In the genomic region with DNA sequence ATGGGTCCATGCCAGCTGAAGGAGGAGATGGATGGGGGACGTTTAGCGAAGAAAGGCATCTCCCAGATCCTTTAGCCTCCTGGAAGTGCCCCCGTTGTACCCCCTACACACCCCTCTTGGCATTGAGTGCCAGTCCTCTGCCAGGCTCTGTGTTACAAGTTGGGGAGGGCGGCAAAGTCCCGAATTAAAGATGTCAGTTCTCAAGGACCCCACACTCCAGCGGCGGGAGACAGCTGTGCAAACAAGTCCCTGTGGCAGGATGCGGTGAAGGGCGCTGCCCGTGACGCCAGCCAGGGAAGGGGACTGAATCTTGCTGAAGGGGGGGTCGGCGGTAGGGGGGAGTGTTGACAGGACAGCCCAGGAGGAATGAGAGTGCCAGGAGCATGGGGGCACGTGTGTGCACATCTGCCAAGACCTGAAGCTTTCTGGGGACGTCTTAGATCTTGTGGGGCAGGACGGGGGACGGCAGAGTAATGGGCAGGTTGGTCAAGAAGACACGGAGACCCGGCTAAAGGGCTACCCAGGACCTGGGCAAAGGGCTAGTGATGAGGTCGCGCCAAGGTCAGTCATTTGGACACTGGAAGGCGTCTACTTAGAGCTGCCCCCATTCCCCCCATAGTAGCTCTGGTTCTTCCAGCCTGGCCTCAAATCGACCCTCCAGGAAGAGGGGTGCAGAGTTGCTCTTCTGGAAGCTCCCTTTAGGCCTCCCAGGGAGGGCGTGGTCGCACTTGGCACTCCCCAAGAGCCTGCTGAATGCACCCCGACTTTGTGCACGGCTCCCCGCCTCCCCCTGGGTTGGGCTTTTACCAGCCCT, we compare ENCODE assay signal across 8 cellular contexts. TPM values are rescaled to one million over a fixed set of nuclear protein-coding genes. Genes with fewer than 3 reads are reported as not detected.
DNase-seq lines count a peak whose midpoint lies in the region; ATAC-seq and TF ChIP-seq lines count a peak whose summit lies in the region.

No MANE protein-coding gene starts in this region.

- ATAC-seq in GM18505 (IDR thresholded peaks at IDR 0.05; ENCODE audit: unreplicated experiment) (no peak), left lobe of liver (no peak), GM21515 (IDR thresholded peaks at IDR 0.05; ENCODE audit: unreplicated experiment) (no peak)

- DNase-seq in NCI-H2196 (lab: John Stamatoyannopoulos, UW; ENCODE audit: unreplicated experiment), result peak; percentile 75
- DNase-seq in activated CD4-positive, alpha-beta T cell treated with anti-CD3 and anti-CD28 coated beads for 1 hour, result peak; percentile 58
- peak; percentile 75 for DNase-seq in left lobe of liver (ENCODE audit: low spot score)
- DNase-seq in stimulated activated CD4-positive, alpha-beta T cell treated with anti-CD3 and anti-CD28 coated beads, Interleukin-4, amount 100 ng/mL, for 24 hours, result peak; percentile 59
- DNase-seq in NCI-H128 (lab: John Stamatoyannopoulos, UW; ENCODE audit: unreplicated experiment), result no peak

- peak overlapping the region; percentile 97 for H3K27ac ChIP-seq in cingulate gyrus (ENCODE audit: low read depth, low read length)

- TF ChIP-seq POLR2A in GM18505 (IDR thresholded peaks at IDR 0.05; ENCODE audit: borderline replicate concordance, extremely low read depth, insufficient read depth, insufficient read length), result peak; percentile 39

RNA-seq across cellular contexts. Expression of gene CTDSP1, which starts 2.8 kb away (rescaled TPM):
- total RNA-seq in left lobe of liver, result 105 TPM

RNA-seq across cellular contexts. Expression of gene SLC11A1, which starts 14.8 kb away (rescaled TPM):
- 3.3 TPM for total RNA-seq in left lobe of liver

RNA-seq across cellular contexts. Expression of gene VIL1, which starts 22.0 kb away (rescaled TPM):
- 2.6 TPM for total RNA-seq in left lobe of liver

RNA-seq across cellular contexts. Expression of gene CATIP, which starts 40.2 kb away (rescaled TPM):
- not detected for total RNA-seq in left lobe of liver
